ENCODE assay signal across 16 cellular contexts in genomic region chr2:145906356-145906755, GRCh38.
A peak's percentile ranks its signal among the peaks of the same experiment; 100 is the strongest.
DNase-seq lines count a peak whose midpoint lies in the region; ATAC-seq, FAIRE-seq and TF ChIP-seq lines count a peak whose summit lies in the region.
"Had no signal": no experiment of that assay in that cellular context is flagged by ENCODE, and none has a peak within 500 bp of the region (broad histone marks: within the 10 kb centered on the region; RNA-seq: fewer than 3 reads in every experiment).

No MANE protein-coding gene starts in this region.

- H3K4me2 ChIP-seq in PC-3 (ENCODE audit: low read length): peak overlapping the region; percentile 50
- no peak overlapping the region for H3K4me2 ChIP-seq in mesenchymal stem cell (ENCODE audit: low read length, poor library complexity, severe bottlenecking)

- H2BK5ac ChIP-seq in mesenchymal stem cell (ENCODE audit: low read depth, low read length, poor library complexity, severe bottlenecking): no peak overlapping the region

- intact Hi-C loops in PC-3 (cut with micrococcal nuclease): no loop called here

- H2BK120ac ChIP-seq in mesenchymal stem cell (ENCODE audit: low read depth, low read length): no peak overlapping the region

- H4K8ac ChIP-seq in mesenchymal stem cell (ENCODE audit: low read length): no peak overlapping the region

- H4K20me1 ChIP-seq in PC-3 (ENCODE audit: low read length): no peaks in the 10 kb centered on the region

- H3K14ac ChIP-seq in mesenchymal stem cell (ENCODE audit: low read length in 2 of 2): no peak overlapping the region

- H3K27ac ChIP-seq in PC-3 (ENCODE audit: low read length) (peak overlapping the region; percentile 32), mesenchymal stem cell (ENCODE audit: low read length, poor library complexity, severe bottlenecking) (no peak overlapping the region)
- H3K27ac ChIP-seq: Peyer's patch, uterus, WERI-Rb-1 had no signal

- H3K4ac ChIP-seq in mesenchymal stem cell (ENCODE audit: low read depth in 1 of 2, low read length in 2 of 2): no peak overlapping the region

- WGBS in mesenchymal stem cell: 65% methylated on average over 1 of the region's 1 CpG

- H3K4me1 ChIP-seq in PC-3 (ENCODE audit: insufficient read depth, low read length) (peaks cover 54% of the 10 kb centered on the region), mesenchymal stem cell (ENCODE audit: control insufficient read depth, insufficient read depth, low read depth, low read length) (peaks cover 2% of the 10 kb centered on the region)
- H3K4me1 ChIP-seq: Peyer's patch, uterus had no signal

- no peak overlapping the region for H4K91ac ChIP-seq in mesenchymal stem cell (ENCODE audit: low read length)

- no peaks in the 10 kb centered on the region for H3F3A ChIP-seq in PC-3 (ENCODE audit: low read length, unreplicated experiment)

- ATAC-seq in PC-3 (peak; percentile 78), GM21526 (IDR thresholded peaks at IDR 0.05; ENCODE audit: low FRiP score, unreplicated experiment) (no peak)

- H3K27me3 ChIP-seq in PC-3 (ENCODE audit: low read length) (no peaks in the 10 kb centered on the region), mesenchymal stem cell (ENCODE audit: control insufficient read depth in 1 of 2, insufficient read depth in 1 of 2, low read length in 2 of 2) (no peaks in the 10 kb centered on the region)
- H3K27me3 ChIP-seq: Peyer's patch, uterus had no signal

- no peak overlapping the region for H3K23ac ChIP-seq in mesenchymal stem cell (ENCODE audit: low read length in 2 of 2)

- CTCF ChIA-PET in PC-3 (lab: Charles Lee): no interaction called here

- no peak overlapping the region for H3K18ac ChIP-seq in mesenchymal stem cell (ENCODE audit: low read depth in 1 of 2, low read length in 2 of 2)

- DNase-seq in H54 (ENCODE audit: insufficient read length, low spot score): peak; percentile 6
- peak; percentile 93 for DNase-seq in PC-3
- peak; percentile 80 for DNase-seq in epithelial cell of esophagus (ENCODE audit: low read depth)
- DNase-seq in mesenchymal stem cell: peak; percentile 19
- DNase-seq in amygdala (lab: John Stamatoyannopoulos, UW): no peak
- no peak for DNase-seq in OCI-M2 (lab: John Stamatoyannopoulos, UW; ENCODE audit: unreplicated experiment)
- no peak for DNase-seq in NCI-H2107 (lab: John Stamatoyannopoulos, UW)
- DNase-seq: activated gamma-delta T cell treated with Interleukin-2 at 50 U/mL for 16 hours, AML-193, KG1, NCI-H1436 treated with DMSO at 0.1 percent for 48 hours, Peyer's patch, uterus, WERI-Rb-1 had no signal

- H3K4me3 ChIP-seq in PC-3 (ENCODE audit: low read length) (no peak overlapping the region), epithelial cell of esophagus (ENCODE audit: low read length) (no peak overlapping the region), mesenchymal stem cell (ENCODE audit: insufficient read depth in 1 of 2, low read depth in 1 of 2, low read length in 2 of 2) (no peak overlapping the region)
- H3K4me3 ChIP-seq: Peyer's patch, uterus had no signal

- POLR2A ChIA-PET in PC-3 (lab: Charles Lee; ENCODE audit: unreplicated experiment): no interaction called here

- H3K9me2 ChIP-seq in PC-3 (replicated peaks; ENCODE audit: low read length): no peaks in the 10 kb centered on the region

- peak; percentile 92 for FAIRE-seq in H54 (lab: Jason Lieb, UNC)
- FAIRE-seq: frontal cortex had no signal

- no peak overlapping the region for H2BK12ac ChIP-seq in mesenchymal stem cell (ENCODE audit: low read length in 2 of 2)

- no peak overlapping the region for H2AK5ac ChIP-seq in mesenchymal stem cell (ENCODE audit: low read length, severe bottlenecking)

- H2AFZ ChIP-seq in PC-3 (ENCODE audit: low read length) (no peak overlapping the region), mesenchymal stem cell (ENCODE audit: low read depth, low read length) (no peak overlapping the region)

- H3K9ac ChIP-seq in PC-3 (ENCODE audit: low read length) (no peak overlapping the region), mesenchymal stem cell (ENCODE audit: low read length) (no peak overlapping the region)

- H2BK15ac ChIP-seq in mesenchymal stem cell (ENCODE audit: low read depth, poor library complexity, severe bottlenecking): no peak overlapping the region

- TF ChIP-seq CTCF in PC-3 (conservative IDR thresholded peaks at IDR 0.05; ENCODE audit: low read depth, low read length): no peak
- TF ChIP-seq CTCF in epithelial cell of esophagus (IDR thresholded peaks at IDR 0.05; ENCODE audit: insufficient read depth, low read depth, low read length, missing control alignments): no peak

- no peak for TF ChIP-seq POLR2A in H54 (IDR thresholded peaks at IDR 0.05; ENCODE audit: low read depth, low read length)

- H3K79me1 ChIP-seq in mesenchymal stem cell (replicated peaks; ENCODE audit: low read length, poor library complexity, severe bottlenecking): no peaks in the 10 kb centered on the region

- H3K36me3 ChIP-seq in PC-3 (ENCODE audit: low read depth, low read length) (no peaks in the 10 kb centered on the region), mesenchymal stem cell (ENCODE audit: control insufficient read depth in 1 of 2, insufficient read depth in 2 of 2, low read depth in 1 of 2, low read length in 2 of 2) (no peaks in the 10 kb centered on the region)
- H3K36me3 ChIP-seq: Peyer's patch, uterus, WERI-Rb-1 had no signal

- H3K9me3 ChIP-seq in PC-3 (ENCODE audit: low read length): no peaks in the 10 kb centered on the region
- no peaks in the 10 kb centered on the region for H3K9me3 ChIP-seq in mesenchymal stem cell (ENCODE audit: control insufficient read depth, low read length)
- H3K9me3 ChIP-seq: Peyer's patch, uterus had no signal

- H3K79me2 ChIP-seq in PC-3 (ENCODE audit: low read length): no peaks in the 10 kb centered on the region

- no TSS peak for BruUV-seq in PC-3 (replicated peaks; lab: Mats Ljungman, UMichigan)

Comparison
In these comparisons a context has a peak if more than half of its experiments do, and no peak if none do; other contexts are left out.
1. DNase-seq: peak in H54 (single experiment), PC-3 (single experiment), epithelial cell of esophagus (single experiment) and mesenchymal stem cell (single experiment); none in amygdala (0 of 56), OCI-M2 (single experiment) and NCI-H2107 (single experiment).